Comparison of ENCODE assay signal across 8 cellular contexts in genomic region chr9:75890541-75891276, GRCh38.
DNase-seq lines count a peak whose midpoint lies in the region; ATAC-seq lines count a peak whose summit lies in the region.

PCSK5 (plus strand) TSS chr9:75890673; CDS start chr9:75891182, 509 bp downstream.

- H3K4me3 ChIP-seq in effector memory CD4-positive, alpha-beta T cell (ENCODE audit: insufficient read depth, low read depth, low read length, poor library complexity, severe bottlenecking), result peak within 1 kb of the TSS; percentile 90

- H3K4me1 ChIP-seq in effector memory CD4-positive, alpha-beta T cell (ENCODE audit: control insufficient read depth, insufficient read depth, low read length, poor library complexity, severe bottlenecking), result peaks cover 5% of the 10 kb centered on the region

- DNase-seq in SIG-M5 treated with dmso at 0.1 percent for 504 hours (lab: John Stamatoyannopoulos, UW; ENCODE audit: unreplicated experiment) (peak; percentile 37), SIG-M5 (lab: John Stamatoyannopoulos, UW) (no peak), NCI-H748 (lab: John Stamatoyannopoulos, UW; ENCODE audit: unreplicated experiment) (peak; percentile 91), medulla oblongata (ENCODE audit: extremely low spot score) (peak; percentile 96)
- DNase-seq in activated CD8-positive, alpha-beta memory T cell treated with anti-CD3 and anti-CD28 coated beads for 48 hours (ENCODE audit: low read depth in 2 of 3, low spot score in 2 of 3), result peak; percentile 55 to 69 (median 65)
- peak; percentile 70 to 74 (median 74) for DNase-seq in effector memory CD4-positive, alpha-beta T cell
- DNase-seq in stimulated activated CD4-positive, alpha-beta T cell treated with anti-CD3 and anti-CD28 coated beads, TNF-alpha, amount 100 ng/mL, for 1 hour (ENCODE audit: low read depth in 3 of 3, low spot score in 1 of 3), result peak; percentile 51 to 62 (median 58)

- H3K36me3 ChIP-seq in effector memory CD4-positive, alpha-beta T cell (ENCODE audit: control insufficient read depth, insufficient read depth, low read length), result no peaks in the 10 kb centered on the region

- no peaks in the 10 kb centered on the region for H3K27me3 ChIP-seq in effector memory CD4-positive, alpha-beta T cell (replicated peaks; ENCODE audit: control insufficient read depth, insufficient read depth, low read length, poor library complexity, severe bottlenecking)

- peak within 1 kb of the TSS; percentile 68 for H3K27ac ChIP-seq in effector memory CD4-positive, alpha-beta T cell (ENCODE audit: insufficient read depth, low read length, poor library complexity, severe bottlenecking)

- ATAC-seq in HG03354 (IDR thresholded peaks at IDR 0.05; ENCODE audit: poor library complexity, severe bottlenecking, unreplicated experiment), result peak; percentile 88

- H3K9me3 ChIP-seq in effector memory CD4-positive, alpha-beta T cell (ENCODE audit: control insufficient read depth, low read length), result no peaks in the 10 kb centered on the region
